ENCODE assay signal across 1 cellular context in genomic region chr5:53333160-53333559, GRCh38.
TF ChIP-seq lines count a peak whose summit lies in the region.

No MANE protein-coding gene starts in this region.

TF ChIP-seq in SK-N-SH treated with all-trans-retinoic acid at 6 μM for 48 hours, 23 proteins besides CTCF, POLR2A, EP300 and RAD21 (continued from another document):
- TF ChIP-seq GLIS3 (CRISPR knock-in tag; IDR thresholded peaks at IDR 0.05) (no peak), ZC3H10 (CRISPR knock-in tag; IDR thresholded peaks at IDR 0.05) (no peak), TCF4 (CRISPR knock-in tag; IDR thresholded peaks at IDR 0.05; ENCODE audit: borderline replicate concordance) (no peak), TOX (CRISPR knock-in tag; IDR thresholded peaks at IDR 0.05; ENCODE audit: borderline replicate concordance) (no peak), ARNTL (CRISPR knock-in tag; IDR thresholded peaks at IDR 0.05; ENCODE audit: borderline replicate concordance, low read depth) (no peak), TSHZ2 (CRISPR knock-in tag; IDR thresholded peaks at IDR 0.05) (no peak), ZNF70 (CRISPR knock-in tag; IDR thresholded peaks at IDR 0.05) (no peak)
